Comparison of ENCODE assay signal across 10 cellular contexts in genomic region chr12:46221255-46222128, GRCh38. TPM values are rescaled to one million over a fixed set of nuclear protein-coding genes. Genes with fewer than 3 reads are reported as not detected.
A peak's percentile ranks its signal among the peaks of the same experiment; 100 is the strongest.
DNase-seq lines count a peak whose midpoint lies in the region; ATAC-seq, FAIRE-seq and TF ChIP-seq lines count a peak whose summit lies in the region.
"Had no signal": no experiment of that assay in that cellular context is flagged by ENCODE, and none has a peak within 500 bp of the region (broad histone marks: within the 10 kb centered on the region; RNA-seq: fewer than 3 reads in every experiment).

No MANE protein-coding gene starts in this region.

- CTCF ChIA-PET in CD8-positive, alpha-beta T cell (lab: Charles Lee): no interaction called here
- CTCF ChIA-PET in K562 (lab: Yijun Ruan, JAX; ENCODE audit: low intra/inter-chr PET ratio): no interaction called here

- peaks cover 90% of the 10 kb centered on the region for H3K79me2 ChIP-seq in Karpas-422 (ENCODE audit: low read length)
- H3K79me2 ChIP-seq in K562 (ENCODE audit: control insufficient read depth, insufficient read depth, low read length): peaks cover 55% of the 10 kb centered on the region

- H3K36me3 ChIP-seq in CD8-positive, alpha-beta T cell (ENCODE audit: insufficient read depth, low read length): peaks cover 7% of the 10 kb centered on the region
- H3K36me3 ChIP-seq in Karpas-422 (ENCODE audit: insufficient read depth, low read length) (peaks cover 46% of the 10 kb centered on the region; the same call in 1 of the 2 replicates), K562 (ENCODE audit: control insufficient read depth, insufficient read depth, low read length) (peaks cover 78% of the 10 kb centered on the region), muscle layer of duodenum (ENCODE audit: control insufficient read depth in 1 of 2, insufficient read depth in 2 of 2, low read length in 2 of 2) (no peaks in the 10 kb centered on the region), psoas muscle (ENCODE audit: insufficient read depth in 1 of 2, low read depth in 1 of 2) (peaks cover 0 to 10% of the 10 kb centered on the region in 2 donors)

- no peak for ATAC-seq in CD8-positive, alpha-beta T cell
- ATAC-seq in K562 (peak; percentile 54), psoas muscle (no peak)

- intact Hi-C loops in CD8-positive, alpha-beta T cell (cut with DNase I, micrococcal nuclease): loop anchor here in 1 of 2 experiments (1.0 to 2.0 kb wide), 3 partner anchors 11 to 23 kb away; no protein-coding TSS in a partner anchor
- intact Hi-C loops in K562 (cut with micrococcal nuclease): loop anchor here (5.0 kb wide), 1 partner anchor 36 kb away; no protein-coding TSS in a partner anchor
- intact Hi-C loops in psoas muscle (cut with DNase I): loop anchor here in 1 of 2 donors (5.0 kb wide), 1 partner anchor 46 kb away; the partner anchor contains the start of gene SLC38A1
- intact Hi-C loops in CD14-positive monocyte (cut with micrococcal nuclease): loop anchor here in 1 of 2 donors (10.0 kb wide), 1 partner anchor 237 kb away; no protein-coding TSS in a partner anchor

- TF ChIP-seq POLR2A in K562 (conservative IDR thresholded peaks at IDR 0.05): 0 out of 2 replicates have a peak, but pooled peaks have one; percentile 13

- WGBS in K562 (ENCODE audit: insufficient coverage, low coverage, missing lambda C conversion rate): 36% methylated on average over 4 of the region's 4 CpGs
- 57 to 63% (median 59%) methylated on average over 4 of the region's 4 CpGs for WGBS in psoas muscle, 3 donors

- peaks cover 94% of the 10 kb centered on the region for H3K4me1 Mint-ChIP-seq in CD8-positive, alpha-beta T cell (ENCODE audit: low read depth)
- H3K4me1 Mint-ChIP-seq in CD14-positive monocyte: peaks cover 71% of the 10 kb centered on the region

- DNase-seq in CD8-positive, alpha-beta T cell: no peak
- DNase-seq in Karpas-422: no peak
- DNase-seq in K562 (ENCODE audit: extremely low read depth in 1 of 4, low spot score in 3 of 4): peak in 3 of 4 experiments; percentile 9 to 21 (median 20)
- no peak for DNase-seq in psoas muscle
- DNase-seq in NCI-H2171 (lab: John Stamatoyannopoulos, UW): no peak
- no peak for DNase-seq in occipital lobe (lab: John Stamatoyannopoulos, UW)
- DNase-seq in CD14-positive monocyte (ENCODE audit: low spot score): no peak
- DNase-seq: KBM-7 had no signal

- no peaks in the 10 kb centered on the region for H3K9me3 Mint-ChIP-seq in CD8-positive, alpha-beta T cell
- H3K9me3 Mint-ChIP-seq in CD14-positive monocyte: peaks cover 0 to 4% (median 0%) of the 10 kb centered on the region in 7 donors

- peaks cover 92% of the 10 kb centered on the region for H3K4me1 ChIP-seq in CD8-positive, alpha-beta T cell (ENCODE audit: insufficient read depth, low read length)
- H3K4me1 ChIP-seq in Karpas-422 (ENCODE audit: low read length) (peaks cover 42% of the 10 kb centered on the region), K562 (replicated peaks in 1 of 2; ENCODE audit: control insufficient read depth in 2 of 2, insufficient read depth in 2 of 2, low read length in 2 of 2) (peaks cover 0 to 35% of the 10 kb centered on the region in 2 experiments; a peak in 4 of 5 replicates), muscle layer of duodenum (ENCODE audit: control insufficient read depth in 1 of 2, insufficient read depth in 2 of 2, low read length in 2 of 2) (peaks cover 0 to 43% of the 10 kb centered on the region in 2 donors), psoas muscle (peaks cover 20% of the 10 kb centered on the region)

- POLR2A ChIA-PET in CD8-positive, alpha-beta T cell (lab: Charles Lee): interaction anchor here (1.2 to 11.6 kb wide), 5 partner anchors 16 to 150 kb away, joined by 3 to 232 read pairs (median 4); partner anchors contain the start of gene SLC38A1
- POLR2A ChIA-PET in K562 (lab: Yijun Ruan, JAX): interaction anchor here (0.6 to 1.7 kb wide), 3 partner anchors 10 to 31 kb away, joined by 3 to 5 read pairs (median 4); no protein-coding TSS in a partner anchor

- H3K4me2 ChIP-seq in Karpas-422 (ENCODE audit: low read depth, low read length, poor library complexity, severe bottlenecking) (no peak overlapping the region), K562 (ENCODE audit: insufficient read depth, low read length) (peak overlapping the region; percentile 42)

- peak overlapping the region; percentile 98 for H3K27ac Mint-ChIP-seq in CD8-positive, alpha-beta T cell
- peak overlapping the region in 3 of 7 donors; percentile 32 to 81 (median 52) for H3K27ac Mint-ChIP-seq in CD14-positive monocyte

- H3K27me3 ChIP-seq in CD8-positive, alpha-beta T cell (ENCODE audit: insufficient read depth, low read length): no peaks in the 10 kb centered on the region
- no peaks in the 10 kb centered on the region for H3K27me3 ChIP-seq in Karpas-422 (ENCODE audit: low read length)
- H3K27me3 ChIP-seq in K562 (ENCODE audit: control insufficient read depth in 2 of 2, insufficient read depth in 2 of 2, low read length in 2 of 2): no peaks in the 10 kb centered on the region
- H3K27me3 ChIP-seq in muscle layer of duodenum (ENCODE audit: low read depth, low read length): no peaks in the 10 kb centered on the region
- H3K27me3 ChIP-seq in psoas muscle (ENCODE audit: insufficient read depth in 3 of 3, low read length in 2 of 3): no peaks in the 10 kb centered on the region

- H3K4me3 Mint-ChIP-seq in CD8-positive, alpha-beta T cell: peak overlapping the region; percentile 55
- H3K4me3 Mint-ChIP-seq in CD14-positive monocyte: peak overlapping the region in 1 of 2 donors; percentile 8

- no peak for TF ChIP-seq EP300 in K562 (IDR thresholded peaks at IDR 0.05; ENCODE audit: low read length)

- H4K20me1 ChIP-seq in Karpas-422 (ENCODE audit: insufficient read depth, low read depth, low read length) (no peaks in the 10 kb centered on the region), K562 (replicated peaks; ENCODE audit: control insufficient read depth, insufficient read depth, low read length) (no peaks in the 10 kb centered on the region)

- peak overlapping the region; percentile 7 for H3K27ac ChIP-seq in CD8-positive, alpha-beta T cell (ENCODE audit: low read depth, low read length)
- H3K27ac ChIP-seq in Karpas-422 (ENCODE audit: low read length) (0 out of 2 replicates have a peak overlapping the region, but pooled peaks have one; percentile 18), K562 (ENCODE audit: extremely low read depth, low read depth, low read length) (peak overlapping the region; percentile 83), muscle layer of duodenum (ENCODE audit: low read length) (peak overlapping the region; percentile 39), psoas muscle (no peak overlapping the region)
- H3K27ac ChIP-seq: RWPE1 had no signal

- no peaks in the 10 kb centered on the region for H3K9me2 ChIP-seq in Karpas-422 (replicated peaks; ENCODE audit: insufficient read depth, low read length)

- TF ChIP-seq CTCF in CD8-positive, alpha-beta T cell (IDR thresholded peaks at IDR 0.05): no peak
- TF ChIP-seq CTCF in K562 (IDR thresholded peaks at IDR 0.05 in 2 of 3, conservative IDR thresholded peaks at IDR 0.05 in 1 of 3; ENCODE audit: insufficient read depth in 2 of 3, low read depth in 1 of 3, low read length in 3 of 3) (no peak), psoas muscle (IDR thresholded peaks at IDR 0.05) (no peak), CD14-positive monocyte (IDR thresholded peaks at IDR 0.05) (no peak)

- in situ Hi-C loops in K562 (cut with MboI): no loop called here

- no TSS peak for BruUV-seq in K562 (replicated peaks; lab: Mats Ljungman, UMichigan)

- H3K4me3 ChIP-seq in CD8-positive, alpha-beta T cell (ENCODE audit: low read depth, low read length): no peak overlapping the region
- H3K4me3 ChIP-seq in Karpas-422 (ENCODE audit: low read length) (no peak overlapping the region), K562 (no peak overlapping the region), muscle layer of duodenum (ENCODE audit: low read depth in 1 of 2, low read length in 2 of 2) (no peak overlapping the region), psoas muscle (no peak overlapping the region)

- no peaks in the 10 kb centered on the region for H3K9me1 ChIP-seq in K562 (ENCODE audit: control insufficient read depth, insufficient read depth, low read length)

- peak; percentile 60 for FAIRE-seq in K562 (lab: Jason Lieb, UNC)

- H3K36me3 Mint-ChIP-seq in CD8-positive, alpha-beta T cell: peaks cover 86% of the 10 kb centered on the region
- H3K36me3 Mint-ChIP-seq in CD14-positive monocyte: peaks cover 6 to 8% of the 10 kb centered on the region in 2 donors

- H2AFZ ChIP-seq in Karpas-422 (ENCODE audit: low read length): no peak overlapping the region
- no peak overlapping the region for H2AFZ ChIP-seq in K562 (ENCODE audit: low read depth, low read length)

- H3K9ac ChIP-seq in Karpas-422 (ENCODE audit: low read length) (no peak overlapping the region), K562 (ENCODE audit: insufficient read depth in 1 of 2, low read depth in 2 of 2, low read length in 2 of 2) (peak overlapping the region; percentile 37 to 75; a peak in 1 of 4 replicates)

- no peak for TF ChIP-seq RAD21 in K562 (CRISPR knock-in tag; conservative IDR thresholded peaks at IDR 0.05 in 1 of 2, IDR thresholded peaks at IDR 0.05 in 1 of 2)

- no peaks in the 10 kb centered on the region for H3K9me3 ChIP-seq in CD8-positive, alpha-beta T cell (ENCODE audit: low read length)
- H3K9me3 ChIP-seq in Karpas-422 (ENCODE audit: low read length): no peaks in the 10 kb centered on the region
- H3K9me3 ChIP-seq in K562 (replicated peaks; ENCODE audit: control insufficient read depth, insufficient read depth, low read depth, low read length): no peaks in the 10 kb centered on the region
- no peaks in the 10 kb centered on the region for H3K9me3 ChIP-seq in muscle layer of duodenum (ENCODE audit: control insufficient read depth in 1 of 2, low read length in 2 of 2)
- H3K9me3 ChIP-seq in psoas muscle: no peaks in the 10 kb centered on the region

- H3K27me3 Mint-ChIP-seq in CD8-positive, alpha-beta T cell (ENCODE audit: low read depth): no peaks in the 10 kb centered on the region
- H3K27me3 Mint-ChIP-seq in CD14-positive monocyte (ENCODE audit: low read depth in 3 of 3): peaks cover 6 to 11% (median 6%) of the 10 kb centered on the region in 3 donors

RNA-seq across cellular contexts. Expression of gene SLC38A1, which starts 47.4 kb away (rescaled TPM):
- total RNA-seq in CD8-positive, alpha-beta T cell: 100 to 1,000 TPM; 440 to 464 TPM
- total RNA-seq in Karpas-422 (2014; rRNA removed; shearing (Covaris generic); ENCODE audit: low replicate concordance): 97.4 and 209 TPM in 2 replicates
- 101 and 216 TPM in 2 replicates for total RNA-seq in K562 (2011; cell fraction: chromatin; rRNA removed; ENCODE audit: low replicate concordance)
- total RNA-seq in K562 (2011; cell fraction: nucleolus; rRNA removed): 66.2 and 82.1 TPM in 2 replicates
- 126 and 163 TPM in 2 replicates for total RNA-seq in K562 (2011; cell fraction: nucleoplasm; rRNA removed)
- total RNA-seq in K562 (2014; rRNA removed): 64.5 and 71.8 TPM in 2 replicates
- total RNA-seq in K562 (2014; rRNA removed; fragmentation: Illumina TruSeq; extraction: Trizol): 99.9 and 112 TPM in 2 replicates
- 79.7 and 88.7 TPM in 2 replicates for total RNA-seq in K562 (2015; rRNA removed; fragmentation: Illumina TruSeq; extraction: Trizol)
- total RNA-seq in K562 (2021): 104 and 112 TPM in 2 replicates
- 32.4 and 54.4 TPM in 2 replicates for polyA plus RNA-seq in K562 (2011; rRNA removed)
- 14.0 and 24.2 TPM in 2 replicates for polyA plus RNA-seq in K562 (2011; cell fraction: cytosol; rRNA removed)
- 26.6 and 28.4 TPM in 2 replicates for polyA plus RNA-seq in K562 (2011; cell fraction: nucleus; rRNA removed)
- 62.7 and 87.2 TPM in 2 replicates for polyA plus RNA-seq in K562 (2012)
- 86.1 and 92.2 TPM in 2 replicates for polyA plus RNA-seq in K562 (2014; fragmentation: Illumina TruSeq; extraction: Trizol)
- polyA plus RNA-seq in K562 (2014; fragmentation: Nextera tagmentation; extraction: Ambion mirVana): 10 to 100 TPM; 51.9 to 75.0 TPM
- 54.7 and 56.9 TPM in 2 replicates for polyA plus RNA-seq in K562 (2014; rRNA removed)
- polyA minus RNA-seq in K562 (2011; rRNA and poly(A)+ RNA removed): 117 and 153 TPM in 2 replicates
- 32.7 and 53.4 TPM in 2 replicates for polyA minus RNA-seq in K562 (2011; cell fraction: cytosol; rRNA and poly(A)+ RNA removed)
- polyA minus RNA-seq in K562 (2011; cell fraction: nucleus; rRNA and poly(A)+ RNA removed): 39.6 and 49.0 TPM in 2 replicates
- total RNA-seq in psoas muscle: 10 to 100 TPM; 17.3 to 58.8 (median 31.3) TPM
- 100 to 1,000 TPM in 2 of 3 donors, 10 to 100 TPM in 1; 50.6 to 338 (median 136) TPM for polyA plus RNA-seq in psoas muscle
- total RNA-seq in occipital lobe: 310 TPM
- polyA plus RNA-seq in CD14-positive monocyte: 1 to 10 TPM; 1.6 to 1.9 TPM

Comparison
In these comparisons a context has a peak if more than half of its experiments do, and no peak if none do; other contexts are left out.
1. DNase-seq: peak in K562 (3 of 4); none in CD8-positive, alpha-beta T cell (0 of 7), Karpas-422 (single experiment), psoas muscle (0 of 2), NCI-H2171 (single experiment), occipital lobe (single experiment) and CD14-positive monocyte (single experiment).